34 cellular contexts compared by ENCODE assay signal in genomic region chr10:80805343-80806020, GRCh38.
"Had no signal": no experiment of that assay in that cellular context is flagged by ENCODE, and none has a peak within 500 bp of the region (broad histone marks: within the 10 kb centered on the region; RNA-seq: fewer than 3 reads in every experiment).

No MANE protein-coding gene starts in this region.

- H3K9me3 Mint-ChIP-seq: activated CD4-positive, alpha-beta memory T cell treated with anti-CD3 and anti-CD28 coated beads, Interleukin-2, amount 10 ng/mL, durations not matched to agents 7 days and 5 days had no signal

- H3K27me3 Mint-ChIP-seq: activated CD4-positive, alpha-beta memory T cell treated with anti-CD3 and anti-CD28 coated beads, Interleukin-2, amount 10 ng/mL, durations not matched to agents 7 days and 5 days; activated CD8-positive, alpha-beta memory T cell treated with anti-CD3 and anti-CD28 coated beads, Interleukin-2, amount 10 ng/mL, durations not matched to agents 7 days and 5 days; activated naive CD8-positive, alpha-beta T cell treated with anti-CD3 and anti-CD28 coated beads for 36 hours had no signal

- DNase-seq: activated CD4-positive, alpha-beta memory T cell treated with anti-CD3 and anti-CD28 coated beads, Interleukin-2, amount 10 ng/mL, durations not matched to agents 7 days and 5 days; activated CD4-positive, alpha-beta T cell treated with anti-CD3 and anti-CD28 coated beads for 1 hour; activated CD4-positive, alpha-beta T cell treated with anti-CD3 and anti-CD28 coated beads for 48 hours; activated CD4-positive, CD25-positive, alpha-beta regulatory T cell; activated CD8-positive, alpha-beta memory T cell treated with anti-CD3 and anti-CD28 coated beads for 24 hours; activated CD8-positive, alpha-beta memory T cell treated with anti-CD3 and anti-CD28 coated beads, Interleukin-2, amount 10 ng/mL, durations not matched to agents 7 days and 5 days; activated CD8-positive, alpha-beta memory T cell treated with anti-CD3 and anti-CD28 coated beads, Interleukin-2, amount 50 U/mL, for 48 hours; activated effector memory CD4-positive, alpha-beta T cell treated with anti-CD3 and anti-CD28 coated beads, Interleukin-2, amount 50 U/mL, for 16 hours; activated naive CD4-positive, alpha-beta T cell; activated naive CD4-positive, alpha-beta T cell treated with anti-CD3 and anti-CD28 coated beads, Interleukin-2, amount 50 U/mL, for 16 hours; activated naive CD8-positive, alpha-beta T cell treated with anti-CD3 and anti-CD28 coated beads for 36 hours; activated T-cell treated with anti-CD3 and anti-CD28 coated beads, Interleukin-2, amount 50 U/mL, for 48 hours; amniotic stem cell; aorta; brain microvascular endothelial cell; central memory CD4-positive, alpha-beta T cell; Kasumi-1; MG63; MV-4-11; NCI-H1092; NCI-H1436 treated with DMSO at 0.1 percent for 48 hours; NCI-H1694 treated with DMSO at 0.1 percent for 48 hours; NCI-H2029; NCI-H345; NCI-H524 treated with DMSO at 0.1 percent for 48 hours; PC-3; Peyer's patch; RPMI8226; SW 1271; T-helper 1 cell; T-helper 2 cell; T-helper 9 cell had no signal

- H3K36me3 Mint-ChIP-seq: activated CD8-positive, alpha-beta memory T cell treated with anti-CD3 and anti-CD28 coated beads, Interleukin-2, amount 10 ng/mL, durations not matched to agents 7 days and 5 days; activated naive CD8-positive, alpha-beta T cell treated with anti-CD3 and anti-CD28 coated beads for 36 hours had no signal

- H3K27me3 ChIP-seq: brain microvascular endothelial cell, MG63, Peyer's patch had no signal

- H3K36me3 ChIP-seq: brain microvascular endothelial cell, MG63, Peyer's patch had no signal

- H3K4me1 Mint-ChIP-seq: activated CD4-positive, alpha-beta memory T cell treated with anti-CD3 and anti-CD28 coated beads, Interleukin-2, amount 10 ng/mL, durations not matched to agents 7 days and 5 days; activated CD8-positive, alpha-beta memory T cell treated with anti-CD3 and anti-CD28 coated beads, Interleukin-2, amount 10 ng/mL, durations not matched to agents 7 days and 5 days; activated naive CD8-positive, alpha-beta T cell treated with anti-CD3 and anti-CD28 coated beads for 36 hours; activated T-helper 17 cell treated with anti-CD3 and anti-CD28 coated beads, Interleukin-2, amount 50 U/mL, for 72 hours had no signal

- H3K4me3 Mint-ChIP-seq: activated CD4-positive, alpha-beta memory T cell treated with anti-CD3 and anti-CD28 coated beads, Interleukin-2, amount 10 ng/mL, durations not matched to agents 7 days and 5 days; activated CD8-positive, alpha-beta memory T cell treated with anti-CD3 and anti-CD28 coated beads, Interleukin-2, amount 10 ng/mL, durations not matched to agents 7 days and 5 days; activated naive CD8-positive, alpha-beta T cell treated with anti-CD3 and anti-CD28 coated beads for 36 hours; activated T-helper 17 cell treated with anti-CD3 and anti-CD28 coated beads, Interleukin-2, amount 50 U/mL, for 72 hours had no signal

- H3K27ac ChIP-seq: brain microvascular endothelial cell, Peyer's patch, VCaP had no signal

- H3K4me3 ChIP-seq: MG63, Peyer's patch had no signal

- H3K4me1 ChIP-seq: Peyer's patch had no signal

- H3K9me3 ChIP-seq: MG63, Peyer's patch had no signal

- H3K27ac Mint-ChIP-seq: activated CD4-positive, alpha-beta memory T cell treated with anti-CD3 and anti-CD28 coated beads, Interleukin-2, amount 10 ng/mL, durations not matched to agents 7 days and 5 days; activated CD8-positive, alpha-beta memory T cell treated with anti-CD3 and anti-CD28 coated beads, Interleukin-2, amount 10 ng/mL, durations not matched to agents 7 days and 5 days; activated naive CD8-positive, alpha-beta T cell treated with anti-CD3 and anti-CD28 coated beads for 36 hours; activated T-helper 17 cell treated with anti-CD3 and anti-CD28 coated beads, Interleukin-2, amount 50 U/mL, for 72 hours had no signal
